In the genomic region with DNA sequence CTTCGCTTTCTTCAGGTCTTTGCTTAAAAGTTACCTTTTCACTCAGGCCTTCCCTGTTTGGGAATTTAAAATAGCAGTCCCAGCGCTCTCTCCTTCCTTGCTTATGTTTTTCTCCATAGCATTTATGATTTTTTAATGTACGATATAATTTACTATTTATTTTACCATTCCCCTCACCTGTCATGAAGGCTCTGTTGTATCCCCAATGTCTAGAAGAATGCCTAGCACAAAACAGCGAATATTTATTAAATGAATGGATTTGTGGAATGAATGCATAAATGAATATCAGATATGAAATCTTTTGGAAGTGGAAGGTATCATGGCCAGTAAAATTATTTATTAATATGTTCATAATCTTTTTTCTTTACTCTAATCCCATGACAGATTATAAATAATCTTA, we compare ENCODE assay signal across 8 cellular contexts. TPM values are rescaled to one million over a fixed set of nuclear protein-coding genes. Genes with fewer than 3 reads are reported as not detected.
A peak's percentile ranks its signal among the peaks of the same experiment; 100 is the strongest.
DNase-seq lines count a peak whose midpoint lies in the region; ATAC-seq and TF ChIP-seq lines count a peak whose summit lies in the region.

No MANE protein-coding gene starts in this region.

- H3K36me3 ChIP-seq in transverse colon = no peaks in the 10 kb centered on the region

- no peak overlapping the region for H3K27ac Mint-ChIP-seq in activated T-cell treated with anti-CD3 and anti-CD28 coated beads, Interleukin-2, amount 50 U/mL, for 72 hours
- H3K27ac Mint-ChIP-seq in mesothelial cell of epicardium = peak overlapping the region; percentile 15

- TF ChIP-seq POLR2A in transverse colon (IDR thresholded peaks at IDR 0.05) = no peak

- peaks cover 9 to 48% (median 16%) of the 10 kb centered on the region in 4 donors for H3K4me1 ChIP-seq in transverse colon

- ATAC-seq in activated T-cell treated with anti-CD3 and anti-CD28 coated beads, Interleukin-2, amount 50 U/mL, for 72 hours (replicated peaks in 1 of 2) = no peak
- ATAC-seq in GM18502 (IDR thresholded peaks at IDR 0.05; ENCODE audit: poor library complexity, unreplicated experiment) (no peak), GM19455 (IDR thresholded peaks at IDR 0.05; ENCODE audit: unreplicated experiment) (no peak)

- H3K9me3 ChIP-seq in transverse colon = no peaks in the 10 kb centered on the region

- H3K9me3 Mint-ChIP-seq in activated T-cell treated with anti-CD3 and anti-CD28 coated beads, Interleukin-2, amount 50 U/mL, for 72 hours = no peaks in the 10 kb centered on the region
- no peaks in the 10 kb centered on the region for H3K9me3 Mint-ChIP-seq in mesothelial cell of epicardium

- peak overlapping the region; percentile 30 to 99 for H3K4me3 Mint-ChIP-seq in activated T-cell treated with anti-CD3 and anti-CD28 coated beads, Interleukin-2, amount 50 U/mL, for 72 hours
- H3K4me3 Mint-ChIP-seq in mesothelial cell of epicardium = peak overlapping the region; percentile 99

- H3K4me1 Mint-ChIP-seq in activated T-cell treated with anti-CD3 and anti-CD28 coated beads, Interleukin-2, amount 50 U/mL, for 72 hours (ENCODE audit: low read depth) = peaks cover 29% of the 10 kb centered on the region
- peaks cover 28% of the 10 kb centered on the region for H3K4me1 Mint-ChIP-seq in mesothelial cell of epicardium

- DNase-seq in activated T-cell treated with anti-CD3 and anti-CD28 coated beads, Interleukin-2, amount 50 U/mL, for 72 hours = no peak
- no peak for DNase-seq in activated T-cell treated with anti-CD3 and anti-CD28 coated beads, Interleukin-2, amount 50 U/mL, for 1 hour
- no peak for DNase-seq in astrocyte of the spinal cord (ENCODE audit: low read depth, low spot score)
- no peak for DNase-seq in mesothelial cell of epicardium (ENCODE audit: low spot score in 2 of 2, unreplicated experiment in 2 of 2)
- no peak for DNase-seq in transverse colon
- no peak for DNase-seq in HK-2 (ENCODE audit: unreplicated experiment)

- 60 to 67% methylated on average over 4 of the region's 4 CpGs for WGBS in transverse colon (ENCODE audit: low coverage in 1 of 2), 2 donors

- no peaks in the 10 kb centered on the region for H3K27me3 Mint-ChIP-seq in activated T-cell treated with anti-CD3 and anti-CD28 coated beads, Interleukin-2, amount 50 U/mL, for 72 hours (ENCODE audit: low read depth)
- H3K27me3 Mint-ChIP-seq in mesothelial cell of epicardium (ENCODE audit: low read depth) = no peaks in the 10 kb centered on the region

- intact Hi-C loops in transverse colon (cut with DNase I; ENCODE audit: low total_unique reads) = no loop called here

- peak overlapping the region; percentile 84 to 90 (median 88) for H3K27ac ChIP-seq in transverse colon

- peaks cover 2 to 4% of the 10 kb centered on the region in 2 donors for H3K36me3 Mint-ChIP-seq in activated T-cell treated with anti-CD3 and anti-CD28 coated beads, Interleukin-2, amount 50 U/mL, for 72 hours (ENCODE audit: insufficient read depth in 2 of 2)
- no peaks in the 10 kb centered on the region for H3K36me3 Mint-ChIP-seq in mesothelial cell of epicardium

- TF ChIP-seq CTCF in astrocyte of the spinal cord (IDR thresholded peaks at IDR 0.05; ENCODE audit: low read depth, low read length) (no peak), mesothelial cell of epicardium (IDR thresholded peaks at IDR 0.05; ENCODE audit: unreplicated experiment) (no peak), transverse colon (IDR thresholded peaks at IDR 0.05) (no peak)

- in situ Hi-C loops in astrocyte of the spinal cord (cut with HindIII; ENCODE audit: low sequenced_read_pairs) = no loop called here
- in situ Hi-C loops in transverse colon (cut with MboI; ENCODE audit: low pct_ligation_motif_present in 1 of 4, low pct_unique_long_range_greater_than_20kb in 1 of 4, low sequenced_read_pairs in 3 of 4) = no loop called here

- no peak for TF ChIP-seq EP300 in transverse colon (IDR thresholded peaks at IDR 0.05; ENCODE audit: low read depth)

- peak overlapping the region; percentile 14 for H3K4me3 ChIP-seq in astrocyte of the spinal cord (ENCODE audit: low read depth, low read length)
- H3K4me3 ChIP-seq in transverse colon = peak overlapping the region in 3 of 4 donors; percentile 66 to 93 (median 72)

- H3K27me3 ChIP-seq in transverse colon = no peaks in the 10 kb centered on the region

RNA-seq across cellular contexts. Expression of gene OSBPL9, which starts 0.4 kb away (rescaled TPM):
- 10 to 100 TPM; 59.0 to 59.7 TPM for total RNA-seq in activated T-cell treated with anti-CD3 and anti-CD28 coated beads, Interleukin-2, amount 50 U/mL, for 72 hours
- total RNA-seq in mesothelial cell of epicardium (99.9 to 103 TPM (median 101 TPM) in 3 replicates), transverse colon (10 to 100 TPM; 56.1 to 82.1 (median 65.4) TPM)
